ENCODE assay signal across 9 cellular contexts in the genomic region with DNA sequence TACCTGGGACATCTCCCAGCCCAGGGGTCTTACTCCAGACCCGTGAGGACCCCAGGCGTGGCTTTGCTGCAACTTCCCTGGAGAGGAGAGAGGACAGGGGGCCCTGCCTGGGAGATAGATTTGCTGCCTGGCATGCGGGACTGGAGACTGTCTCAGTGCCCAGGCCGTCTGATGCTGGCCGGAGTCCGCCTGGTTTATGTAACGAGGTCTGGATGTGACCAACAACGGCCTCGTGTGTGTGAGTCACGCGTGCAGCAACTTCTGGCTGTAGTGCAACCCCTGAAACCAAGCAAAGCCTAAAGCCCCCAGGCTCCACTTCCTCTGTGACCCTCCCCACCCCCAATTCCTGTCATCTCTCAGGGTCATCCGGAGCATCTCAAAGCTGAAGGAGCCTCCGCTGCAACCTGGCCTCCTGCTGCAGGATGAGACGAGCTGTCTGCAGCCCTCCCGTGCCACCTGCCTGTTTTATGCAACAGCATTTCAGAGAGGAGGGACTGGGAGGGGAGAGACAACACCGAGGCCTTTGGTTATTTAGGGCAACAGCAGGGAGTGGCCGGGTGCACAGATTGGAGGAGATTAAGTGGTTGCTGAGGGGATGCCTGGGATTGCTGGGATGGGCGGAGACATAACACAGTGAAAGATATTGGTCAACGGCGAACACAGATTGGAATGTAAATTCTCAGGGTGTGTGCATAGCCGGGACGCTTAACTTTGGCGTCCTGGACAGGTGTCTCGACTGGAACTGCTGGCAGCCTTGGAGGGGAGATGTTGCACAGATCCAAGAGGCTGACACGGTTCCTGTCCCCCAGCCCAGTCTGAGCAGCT. TPM values are rescaled to one million over a fixed set of nuclear protein-coding genes. Genes with fewer than 3 reads are reported as not detected.
DNase-seq lines count a peak whose midpoint lies in the region; ATAC-seq and TF ChIP-seq lines count a peak whose summit lies in the region.
"Had no signal": no experiment of that assay in that cellular context is flagged by ENCODE, and none has a peak within 500 bp of the region (broad histone marks: within the 10 kb centered on the region; RNA-seq: fewer than 3 reads in every experiment).

No MANE protein-coding gene starts in this region.

- H3K4me3 ChIP-seq in psoas muscle (no peak overlapping the region), Karpas-422 (ENCODE audit: low read length) (no peak overlapping the region)

- no peak overlapping the region for H3K9ac ChIP-seq in Karpas-422 (ENCODE audit: low read length)

- H3K4me2 ChIP-seq in Karpas-422 (ENCODE audit: low read depth, low read length, poor library complexity, severe bottlenecking): no peak overlapping the region

- ATAC-seq in psoas muscle (peak; percentile 48 to 75 (median 55)), GM19397 (IDR thresholded peaks at IDR 0.05; ENCODE audit: unreplicated experiment) (no peak)

- no peak overlapping the region for H2AFZ ChIP-seq in Karpas-422 (ENCODE audit: low read length)

- DNase-seq in EH (ENCODE audit: low read depth): peak; percentile 59
- peak; percentile 40 for DNase-seq in NOMO-1 treated with DMSO at 0.1 percent for 48 hours (lab: John Stamatoyannopoulos, UW; ENCODE audit: unreplicated experiment)
- DNase-seq in fibroblast of peridontal ligament (ENCODE audit: extremely low read depth): peak; percentile 59
- peak; percentile 65 to 67 for DNase-seq in psoas muscle
- no peak for DNase-seq in head of caudate nucleus
- no peak for DNase-seq in Karpas-422
- DNase-seq in activated gamma-delta T cell (lab: John Stamatoyannopoulos, UW): no peak
- DNase-seq: occipital lobe had no signal

- WGBS in psoas muscle, 3 donors: 43 to 45% (median 45%) methylated on average over 24 to 25 of the region's 25 CpGs

- no peak overlapping the region for H3K27ac ChIP-seq in psoas muscle
- H3K27ac ChIP-seq in Karpas-422 (ENCODE audit: low read length): no peak overlapping the region

- TF ChIP-seq CTCF in psoas muscle (IDR thresholded peaks at IDR 0.05): no peak

- H3K27me3 ChIP-seq in psoas muscle (ENCODE audit: insufficient read depth in 3 of 3, low read length in 2 of 3): peaks cover 0 to 4% (median 1%) of the 10 kb centered on the region in 3 donors
- H3K27me3 ChIP-seq in Karpas-422 (ENCODE audit: low read length): no peaks in the 10 kb centered on the region

- intact Hi-C loops in psoas muscle (cut with DNase I): no loop called here
- intact Hi-C loops in head of caudate nucleus (cut with DNase I): no loop called here

- no peaks in the 10 kb centered on the region for H3K79me2 ChIP-seq in Karpas-422 (ENCODE audit: low read length)

- H3K9me3 ChIP-seq in psoas muscle (no peaks in the 10 kb centered on the region), Karpas-422 (ENCODE audit: low read length) (no peaks in the 10 kb centered on the region)

- H3K4me1 ChIP-seq in psoas muscle (no peaks in the 10 kb centered on the region), Karpas-422 (ENCODE audit: low read length) (no peaks in the 10 kb centered on the region)

- no peaks in the 10 kb centered on the region for H4K20me1 ChIP-seq in Karpas-422 (ENCODE audit: insufficient read depth, low read depth, low read length)

- H3K9me2 ChIP-seq in Karpas-422 (replicated peaks; ENCODE audit: insufficient read depth, low read length): no peaks in the 10 kb centered on the region

- H3K36me3 ChIP-seq in psoas muscle (ENCODE audit: insufficient read depth in 1 of 2, low read depth in 1 of 2) (no peaks in the 10 kb centered on the region), Karpas-422 (ENCODE audit: insufficient read depth, low read length) (no peaks in the 10 kb centered on the region)

RNA-seq across cellular contexts. Expression of a gene that starts 16.0 kb away (rescaled TPM):
- 1 to 10 TPM in 1 of 4 donors, under 1 TPM in 3; 0.29 to 3.5 (median 0.66) TPM for total RNA-seq in psoas muscle
- polyA plus RNA-seq in psoas muscle: under 1 TPM; 0.46 to 0.87 (median 0.52) TPM
- not detected in 2 replicates for total RNA-seq in Karpas-422 (2014; rRNA removed; shearing (Covaris generic); ENCODE audit: low replicate concordance)
- total RNA-seq: occipital lobe had no signal

Comparison
In these comparisons a context has a peak if more than half of its experiments do, and no peak if none do; other contexts are left out.
1. DNase-seq: peak in EH (single experiment), NOMO-1 treated with DMSO at 0.1 percent for 48 hours (single experiment), fibroblast of peridontal ligament (single experiment) and psoas muscle (2 of 2); none in head of caudate nucleus (0 of 42), Karpas-422 (single experiment) and activated gamma-delta T cell (single experiment).